In the genomic region with DNA sequence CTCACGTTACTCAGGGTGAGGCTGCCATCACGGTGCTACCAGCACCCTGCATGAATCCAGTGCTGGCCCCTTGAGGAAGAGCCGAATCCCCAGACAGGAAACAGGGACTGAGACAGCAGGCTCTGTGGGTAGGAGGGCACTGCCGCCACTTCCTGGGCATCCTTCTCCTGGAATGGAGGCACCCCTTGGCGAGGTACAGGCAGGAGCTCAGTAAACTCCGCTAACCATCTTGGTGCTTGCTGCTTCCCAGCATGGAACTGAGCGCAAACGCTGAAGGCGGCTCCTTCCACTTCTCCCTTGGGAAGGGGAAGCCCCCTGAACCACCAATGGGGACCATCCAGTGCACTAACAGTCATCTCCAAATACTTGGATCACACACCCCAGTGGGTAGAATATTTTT, we compare ENCODE assay signal across 1 cellular context.
TF ChIP-seq lines count a peak whose summit lies in the region.

No MANE protein-coding gene starts in this region.

TF ChIP-seq in GM12878, 131 proteins besides CTCF, POLR2A, EP300 and RAD21:
- no peak for TF ChIP-seq JUNB (IDR thresholded peaks at IDR 0.05)
- TF ChIP-seq TCF3 (IDR thresholded peaks at IDR 0.05; ENCODE audit: borderline replicate concordance, insufficient read depth, low read depth, low read length), result no peak
- 0 out of 2 replicates have a peak, but pooled peaks have one; percentile 16 for TF ChIP-seq IKZF1 (conservative IDR thresholded peaks at IDR 0.05)
